Comparison of ENCODE assay signal across 14 cellular contexts in genomic region chr2:215716971-215717370, GRCh38.
DNase-seq lines count a peak whose midpoint lies in the region; ATAC-seq and TF ChIP-seq lines count a peak whose summit lies in the region.
"Had no signal": no experiment of that assay in that cellular context is flagged by ENCODE, and none has a peak within 500 bp of the region (broad histone marks: within the 10 kb centered on the region; RNA-seq: fewer than 3 reads in every experiment).

No MANE protein-coding gene starts in this region.

- DNase-seq in LHCN-M2 (ENCODE audit: low read depth) (peak; percentile 55), esophagus muscularis mucosa (ENCODE audit: extremely low spot score) (no peak), osteoblast (ENCODE audit: insufficient read length, low spot score, missing footprints) (no peak), upper lobe of left lung (no peak), occipital lobe (lab: John Stamatoyannopoulos, UW) (no peak)
- DNase-seq: ACHN; C1 segment of cervical spinal cord; CD8-positive, alpha-beta memory T cell; H9; NCI-H1105; NCI-H2081 treated with DMSO at 0.1 percent for 48 hours had no signal

- H3K9me3 ChIP-seq in esophagus muscularis mucosa (no peaks in the 10 kb centered on the region), osteoblast (ENCODE audit: low read depth, low read length) (no peaks in the 10 kb centered on the region), upper lobe of left lung (no peaks in the 10 kb centered on the region)

- TF ChIP-seq CTCF in esophagus muscularis mucosa (IDR thresholded peaks at IDR 0.05), result no peak
- TF ChIP-seq CTCF in osteoblast (IDR thresholded peaks at IDR 0.05; ENCODE audit: extremely low read depth, low read depth, low read length), result no peak
- no peak for TF ChIP-seq CTCF in upper lobe of left lung (IDR thresholded peaks at IDR 0.05)

- H4K20me1 ChIP-seq in osteoblast (ENCODE audit: insufficient read depth, low read length), result no peaks in the 10 kb centered on the region

- no peak overlapping the region for H3K4me3 ChIP-seq in esophagus muscularis mucosa
- H3K4me3 ChIP-seq in osteoblast (ENCODE audit: insufficient read depth, low read length), result no peak overlapping the region
- no peak overlapping the region for H3K4me3 ChIP-seq in upper lobe of left lung

- peaks cover 4% of the 10 kb centered on the region for H3K79me2 ChIP-seq in osteoblast (ENCODE audit: insufficient read depth, low read length)

- no peaks in the 10 kb centered on the region for H3K36me3 ChIP-seq in esophagus muscularis mucosa
- peaks cover 5% of the 10 kb centered on the region for H3K36me3 ChIP-seq in osteoblast (ENCODE audit: insufficient read depth, low read length)
- H3K36me3 ChIP-seq in upper lobe of left lung, result no peaks in the 10 kb centered on the region

- H3K27ac ChIP-seq in esophagus muscularis mucosa (replicated peaks in 1 of 4) (peak overlapping the region; percentile 8 to 82 (median 79)), osteoblast (ENCODE audit: low read depth, low read length) (peak overlapping the region; percentile 93), upper lobe of left lung (peak overlapping the region in 3 of 4 donors; percentile 56 to 74 (median 72))

- no peak overlapping the region for H2AFZ ChIP-seq in osteoblast (ENCODE audit: low read length)

- peak overlapping the region; percentile 74 for H3K4me2 ChIP-seq in osteoblast (ENCODE audit: insufficient read depth, low read length)

- intact Hi-C loops in esophagus muscularis mucosa (cut with DNase I), result no loop called here

- 95% methylated on average over 5 of the region's 5 CpGs for WGBS in esophagus muscularis mucosa
- 95 to 96% methylated on average over 5 of the region's 5 CpGs for WGBS in upper lobe of left lung, 2 donors

- TF ChIP-seq POLR2A in esophagus muscularis mucosa (IDR thresholded peaks at IDR 0.05; ENCODE audit: low read depth) (no peak), upper lobe of left lung (IDR thresholded peaks at IDR 0.05) (no peak)

- ATAC-seq in upper lobe of left lung (ENCODE audit: low FRiP score in 2 of 2) (peak in 1 of 2 donors; percentile 33), HG03025 (IDR thresholded peaks at IDR 0.05; ENCODE audit: low FRiP score, unreplicated experiment) (no peak), HG03175 (IDR thresholded peaks at IDR 0.05; ENCODE audit: unreplicated experiment) (no peak)
- ATAC-seq: Panc1 had no signal

- H3K27me3 ChIP-seq in esophagus muscularis mucosa (no peaks in the 10 kb centered on the region), osteoblast (ENCODE audit: insufficient read depth, low read length) (no peaks in the 10 kb centered on the region), upper lobe of left lung (no peaks in the 10 kb centered on the region)

- H3K4me1 ChIP-seq in esophagus muscularis mucosa, result peaks cover 25 to 66% (median 61%) of the 10 kb centered on the region in 4 donors
- peaks cover 56% of the 10 kb centered on the region for H3K4me1 ChIP-seq in osteoblast (ENCODE audit: insufficient read depth, low read length)
- peaks cover 16 to 32% (median 24%) of the 10 kb centered on the region in 4 donors for H3K4me1 ChIP-seq in upper lobe of left lung

- TF ChIP-seq EP300 in esophagus muscularis mucosa (IDR thresholded peaks at IDR 0.05), result no peak
- TF ChIP-seq EP300 in upper lobe of left lung (IDR thresholded peaks at IDR 0.05), result no peak
